11 cellular contexts compared by ENCODE assay signal in the genomic region with DNA sequence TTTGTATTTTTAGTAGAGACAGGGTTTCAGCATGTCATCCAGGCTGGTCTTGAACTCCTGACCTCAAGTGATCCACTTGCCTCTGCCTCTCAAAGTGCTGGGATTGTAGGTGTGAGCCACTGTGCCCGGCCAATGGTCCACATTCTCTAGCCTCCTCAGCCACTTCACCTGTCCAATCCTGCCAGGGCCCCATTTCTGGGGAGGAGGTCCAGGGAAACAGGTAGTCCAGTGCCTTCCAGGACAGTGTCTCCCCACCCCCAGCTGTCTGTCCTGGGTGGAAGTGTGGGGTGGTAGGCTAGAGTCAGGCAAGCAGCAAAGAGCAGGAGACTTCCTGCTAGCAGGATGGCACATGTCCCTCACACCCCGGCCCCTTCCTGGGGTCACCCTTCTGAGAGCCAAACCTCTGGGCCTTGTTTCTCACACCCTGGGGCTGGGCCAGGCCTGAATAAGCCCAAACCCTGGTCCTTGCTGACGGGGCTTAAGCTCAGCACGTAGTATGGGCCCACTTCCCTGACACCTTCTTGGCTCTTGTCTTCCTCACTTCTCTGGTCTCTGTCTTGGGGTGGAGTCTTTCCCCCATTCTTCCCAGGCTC. TPM values are rescaled to one million over a fixed set of nuclear protein-coding genes. Genes with fewer than 3 reads are reported as not detected.
DNase-seq lines count a peak whose midpoint lies in the region; ATAC-seq and TF ChIP-seq lines count a peak whose summit lies in the region.
"Had no signal": no experiment of that assay in that cellular context is flagged by ENCODE, and none has a peak within 500 bp of the region (broad histone marks: within the 10 kb centered on the region; RNA-seq: fewer than 3 reads in every experiment).

No MANE protein-coding gene starts in this region.

- H3K27ac ChIP-seq in CD8-positive, alpha-beta memory T cell (ENCODE audit: low read depth, low read length): no peak overlapping the region
- H3K27ac ChIP-seq in left ventricle myocardium inferior (replicated peaks) (peak overlapping the region; percentile 98), skin epidermis (peak overlapping the region in 19 of 21 experiments; percentile 7 to 91 (median 66))
- H3K27ac ChIP-seq: HL-60 had no signal

- H3K27me3 ChIP-seq in CD8-positive, alpha-beta memory T cell (ENCODE audit: insufficient read depth, low read length, poor library complexity, severe bottlenecking): no peaks in the 10 kb centered on the region
- H3K27me3 ChIP-seq in left ventricle myocardium inferior (ENCODE audit: low read depth): no peaks in the 10 kb centered on the region

- DNase-seq in CD8-positive, alpha-beta memory T cell: no peak
- DNase-seq in activated CD4-positive, alpha-beta memory T cell treated with anti-CD3 and anti-CD28 coated beads, Interleukin-2, amount 10 ng/mL, durations not matched to agents 7 days and 5 days: no peak
- DNase-seq in left ventricle myocardium inferior (no peak), sciatic nerve (ENCODE audit: low spot score) (no peak), NCI-H146 (lab: John Stamatoyannopoulos, UW) (no peak), G401 (ENCODE audit: low spot score) (no peak)
- DNase-seq: activated CD4-positive, alpha-beta T cell treated with anti-CD3 and anti-CD28 coated beads, Interleukin-2, amount 10 ng/mL, durations not matched to agents 7 days and 5 days; NCI-H1105 treated with DMSO at 0.1 percent for 48 hours had no signal

- H3K4me3 ChIP-seq in CD8-positive, alpha-beta memory T cell (ENCODE audit: low read length): no peak overlapping the region
- H3K4me3 ChIP-seq in left ventricle myocardium inferior (no peak overlapping the region), skin epidermis (no peak overlapping the region)

- ATAC-seq in HG02885 (IDR thresholded peaks at IDR 0.05; ENCODE audit: poor library complexity, unreplicated experiment) (no peak), sciatic nerve (no peak)

- POLR2A ChIA-PET in CD8-positive, alpha-beta memory T cell (lab: Charles Lee): no interaction called here
- POLR2A ChIA-PET in activated CD4-positive, alpha-beta memory T cell treated with anti-CD3 and anti-CD28 coated beads, Interleukin-2, amount 10 ng/mL, durations not matched to agents 7 days and 5 days (lab: Charles Lee): interaction anchor here (15.4 kb wide), 1 partner anchor 16 kb away, joined by 187 read pairs; a partner anchor contains a TSS

- H3K4me3 Mint-ChIP-seq in CD8-positive, alpha-beta memory T cell: no peak overlapping the region
- H3K4me3 Mint-ChIP-seq in activated CD4-positive, alpha-beta memory T cell treated with anti-CD3 and anti-CD28 coated beads, Interleukin-2, amount 10 ng/mL, durations not matched to agents 7 days and 5 days: no peak overlapping the region
- H3K4me3 Mint-ChIP-seq: activated CD4-positive, alpha-beta T cell treated with anti-CD3 and anti-CD28 coated beads, Interleukin-2, amount 10 ng/mL, durations not matched to agents 7 days and 5 days had no signal

- H3K27me3 Mint-ChIP-seq in CD8-positive, alpha-beta memory T cell: no peaks in the 10 kb centered on the region
- no peaks in the 10 kb centered on the region for H3K27me3 Mint-ChIP-seq in activated CD4-positive, alpha-beta memory T cell treated with anti-CD3 and anti-CD28 coated beads, Interleukin-2, amount 10 ng/mL, durations not matched to agents 7 days and 5 days
- H3K27me3 Mint-ChIP-seq: activated CD4-positive, alpha-beta T cell treated with anti-CD3 and anti-CD28 coated beads, Interleukin-2, amount 10 ng/mL, durations not matched to agents 7 days and 5 days had no signal

- H3K4me1 Mint-ChIP-seq in CD8-positive, alpha-beta memory T cell: peaks cover 19 to 37% (median 25%) of the 10 kb centered on the region in 3 donors
- peaks cover 63% of the 10 kb centered on the region for H3K4me1 Mint-ChIP-seq in activated CD4-positive, alpha-beta memory T cell treated with anti-CD3 and anti-CD28 coated beads, Interleukin-2, amount 10 ng/mL, durations not matched to agents 7 days and 5 days

- H3K36me3 ChIP-seq in CD8-positive, alpha-beta memory T cell (ENCODE audit: insufficient read depth, low read length): peaks cover 3% of the 10 kb centered on the region
- peaks cover 27% of the 10 kb centered on the region for H3K36me3 ChIP-seq in left ventricle myocardium inferior

- TF ChIP-seq CTCF in left ventricle myocardium inferior (IDR thresholded peaks at IDR 0.05; ENCODE audit: borderline replicate concordance): no peak

- CTCF ChIA-PET in CD8-positive, alpha-beta memory T cell (lab: Charles Lee): no interaction called here
- CTCF ChIA-PET in activated CD4-positive, alpha-beta memory T cell treated with anti-CD3 and anti-CD28 coated beads, Interleukin-2, amount 10 ng/mL, durations not matched to agents 7 days and 5 days (lab: Charles Lee): interaction anchor here (1.3 to 1.4 kb wide), 2 partner anchors 50 to 281 kb away, joined by 3 read pairs; a partner anchor contains a TSS

- intact Hi-C loops in left ventricle myocardium inferior (cut with micrococcal nuclease): loop anchor here (5.0 kb wide), 1 partner anchor 995 kb away; a partner anchor contains a TSS
- intact Hi-C loops in sciatic nerve (cut with DNase I): no loop called here

- H3K36me3 Mint-ChIP-seq in CD8-positive, alpha-beta memory T cell: peaks cover 0 to 30% (median 4%) of the 10 kb centered on the region in 3 donors
- peaks cover 31% of the 10 kb centered on the region for H3K36me3 Mint-ChIP-seq in activated CD4-positive, alpha-beta memory T cell treated with anti-CD3 and anti-CD28 coated beads, Interleukin-2, amount 10 ng/mL, durations not matched to agents 7 days and 5 days (ENCODE audit: low read depth)

- peaks cover 28% of the 10 kb centered on the region for H3K4me1 ChIP-seq in CD8-positive, alpha-beta memory T cell (ENCODE audit: insufficient read depth, low read length)
- peaks cover 75% of the 10 kb centered on the region for H3K4me1 ChIP-seq in left ventricle myocardium inferior

- no peaks in the 10 kb centered on the region for H3K9me3 ChIP-seq in CD8-positive, alpha-beta memory T cell (ENCODE audit: low read length)
- H3K9me3 ChIP-seq in left ventricle myocardium inferior (replicated peaks): no peaks in the 10 kb centered on the region

- in situ Hi-C loops in G401 (cut with HindIII; ENCODE audit: low sequenced_read_pairs): no loop called here

- H3K9me3 Mint-ChIP-seq in CD8-positive, alpha-beta memory T cell: no peaks in the 10 kb centered on the region
- no peaks in the 10 kb centered on the region for H3K9me3 Mint-ChIP-seq in activated CD4-positive, alpha-beta memory T cell treated with anti-CD3 and anti-CD28 coated beads, Interleukin-2, amount 10 ng/mL, durations not matched to agents 7 days and 5 days
- H3K9me3 Mint-ChIP-seq: activated CD4-positive, alpha-beta T cell treated with anti-CD3 and anti-CD28 coated beads, Interleukin-2, amount 10 ng/mL, durations not matched to agents 7 days and 5 days had no signal

- peak overlapping the region in 7 of 8 donors; percentile 34 to 96 (median 85) for H3K27ac Mint-ChIP-seq in CD8-positive, alpha-beta memory T cell
- H3K27ac Mint-ChIP-seq in activated CD4-positive, alpha-beta memory T cell treated with anti-CD3 and anti-CD28 coated beads, Interleukin-2, amount 10 ng/mL, durations not matched to agents 7 days and 5 days: peak overlapping the region; percentile 23

RNA-seq across cellular contexts. Expression of a gene that starts 5.0 kb away (rescaled TPM):
- total RNA-seq in CD8-positive, alpha-beta memory T cell: 100 to 1,000 TPM; 111 to 117 TPM
- 5.5 TPM for polyA plus RNA-seq in CD8-positive, alpha-beta memory T cell
- 10 to 100 TPM; 94.8 to 99.1 TPM for total RNA-seq in activated CD4-positive, alpha-beta memory T cell treated with anti-CD3 and anti-CD28 coated beads, Interleukin-2, amount 10 ng/mL, durations not matched to agents 7 days and 5 days
- total RNA-seq in left ventricle myocardium inferior: 18.0 TPM
- total RNA-seq in sciatic nerve: 35.3 TPM
- 19.2 and 23.6 TPM in 2 replicates for total RNA-seq in G401 (2014; rRNA removed; shearing (Covaris generic))

RNA-seq across cellular contexts. Expression of a gene that starts 6.5 kb away (rescaled TPM):
- 1 to 10 TPM; 5.2 TPM for total RNA-seq in CD8-positive, alpha-beta memory T cell
- polyA plus RNA-seq in CD8-positive, alpha-beta memory T cell: not detected
- total RNA-seq in activated CD4-positive, alpha-beta memory T cell treated with anti-CD3 and anti-CD28 coated beads, Interleukin-2, amount 10 ng/mL, durations not matched to agents 7 days and 5 days: 1 to 10 TPM; 2.2 to 2.8 TPM
- total RNA-seq in left ventricle myocardium inferior (1.3 TPM), sciatic nerve (1.2 TPM)
- total RNA-seq in G401 (2014; rRNA removed; shearing (Covaris generic)): 1.0 and 4.8 TPM in 2 replicates

RNA-seq across cellular contexts. Expression of a gene that starts 15.3 kb away (rescaled TPM):
- total RNA-seq in CD8-positive, alpha-beta memory T cell: 10 to 100 TPM; 58.4 to 69.5 TPM
- polyA plus RNA-seq in CD8-positive, alpha-beta memory T cell: 83.7 TPM
- 10 to 100 TPM; 39.6 to 39.7 TPM for total RNA-seq in activated CD4-positive, alpha-beta memory T cell treated with anti-CD3 and anti-CD28 coated beads, Interleukin-2, amount 10 ng/mL, durations not matched to agents 7 days and 5 days
- 11.5 TPM for total RNA-seq in left ventricle myocardium inferior
- total RNA-seq in sciatic nerve: 24.6 TPM
- total RNA-seq in G401 (2014; rRNA removed; shearing (Covaris generic)): 64.4 and 90.0 TPM in 2 replicates

RNA-seq across cellular contexts. Expression of a gene that starts 37.1 kb away (rescaled TPM):
- 10 to 100 TPM; 25.3 to 29.3 TPM for total RNA-seq in CD8-positive, alpha-beta memory T cell
- polyA plus RNA-seq in CD8-positive, alpha-beta memory T cell: 1.6 TPM
- 10 to 100 TPM in 1 of 2 experiments, 1 to 10 TPM in 1; 9.2 to 10.9 TPM for total RNA-seq in activated CD4-positive, alpha-beta memory T cell treated with anti-CD3 and anti-CD28 coated beads, Interleukin-2, amount 10 ng/mL, durations not matched to agents 7 days and 5 days
- total RNA-seq in left ventricle myocardium inferior: 1.1 TPM
- total RNA-seq in sciatic nerve: 15.0 TPM
- 15.7 and 27.0 TPM in 2 replicates for total RNA-seq in G401 (2014; rRNA removed; shearing (Covaris generic))

RNA-seq across cellular contexts. Expression of a gene that starts 43.3 kb away (rescaled TPM):
- total RNA-seq in CD8-positive, alpha-beta memory T cell: 1 to 10 TPM; 5.0 to 5.3 TPM
- not detected for polyA plus RNA-seq in CD8-positive, alpha-beta memory T cell
- total RNA-seq in activated CD4-positive, alpha-beta memory T cell treated with anti-CD3 and anti-CD28 coated beads, Interleukin-2, amount 10 ng/mL, durations not matched to agents 7 days and 5 days: 1 to 10 TPM; 7.3 to 8.3 TPM
- total RNA-seq in left ventricle myocardium inferior (0.80 TPM), sciatic nerve (2.0 TPM)
- total RNA-seq in G401 (2014; rRNA removed; shearing (Covaris generic)): 0.61 and 1.0 TPM in 2 replicates
